ENCODE assay signal across 8 cellular contexts in genomic region chr19:2720777-2721569, GRCh38. TPM values are rescaled to one million over a fixed set of nuclear protein-coding genes. Genes with fewer than 3 reads are reported as not detected.
DNase-seq lines count a peak whose midpoint lies in the region; ATAC-seq and TF ChIP-seq lines count a peak whose summit lies in the region.

DIRAS1 (minus strand) TSS chr19:2721372; CDS start chr19:2717806, 3,566 bp downstream.

- H3K27ac ChIP-seq in HUES64 (ENCODE audit: low read depth, low read length) = peak within 1 kb of the TSS; percentile 73; the same call in 1 of the 2 replicates

- peaks cover under 1% of the 10 kb centered on the region for H3K9me3 Mint-ChIP-seq in nephron progenitor cell

- H3K27me3 ChIP-seq in HUES64 (ENCODE audit: insufficient read depth, low read length) (peaks cover 11% of the 10 kb centered on the region), endocrine pancreas (ENCODE audit: control insufficient read depth, insufficient read depth, low read length) (no peaks in the 10 kb centered on the region)

- no peak for DNase-seq in AG10803 (ENCODE audit: low read depth)
- DNase-seq in nephron progenitor cell = peak; percentile 65
- DNase-seq in foreskin melanocyte = no peak
- no peak for DNase-seq in NCI-H82 (lab: John Stamatoyannopoulos, UW)
- DNase-seq in NCI-H524 treated with DMSO at 0.1 percent for 48 hours (lab: John Stamatoyannopoulos, UW) = no peak

- ATAC-seq in GM18861 (IDR thresholded peaks at IDR 0.05; ENCODE audit: unreplicated experiment) = no peak

- H3K9ac ChIP-seq in HUES64 (ENCODE audit: low read depth, low read length) (peak within 1 kb of the TSS; percentile 57), endocrine pancreas (ENCODE audit: control insufficient read depth, insufficient read depth, low read length) (peak within 1 kb of the TSS; percentile 14)

- H3K4me3 Mint-ChIP-seq in nephron progenitor cell = peak within 1 kb of the TSS; percentile 72

- peaks cover 12% of the 10 kb centered on the region for H3K4me1 Mint-ChIP-seq in nephron progenitor cell

- H3K4me1 ChIP-seq in HUES64 (ENCODE audit: insufficient read depth, low read length) (no peaks in the 10 kb centered on the region; the same call in 1 of the 2 replicates), endocrine pancreas (ENCODE audit: control insufficient read depth, insufficient read depth, low read length) (no peaks in the 10 kb centered on the region)

- H3K36me3 ChIP-seq in HUES64 (ENCODE audit: insufficient read depth, low read length) = no peaks in the 10 kb centered on the region
- H3K36me3 ChIP-seq in endocrine pancreas (ENCODE audit: control insufficient read depth, insufficient read depth, low read length) = no peaks in the 10 kb centered on the region

- under 1% methylated on average over 100 of the region's 100 CpGs for WGBS in HUES64

- TF ChIP-seq CTCF in AG10803 (conservative IDR thresholded peaks at IDR 0.05; ENCODE audit: low read length) (no peak), nephron progenitor cell (IDR thresholded peaks at IDR 0.05) (no peak)

- H3K4me3 ChIP-seq in AG10803 (ENCODE audit: low read length) (peak within 1 kb of the TSS; percentile 67), HUES64 (ENCODE audit: low read length) (peak within 1 kb of the TSS; percentile 59), endocrine pancreas (ENCODE audit: control insufficient read depth, insufficient read depth, low read length) (no peak within 1 kb of the TSS)

- H3K27ac Mint-ChIP-seq in nephron progenitor cell = no peak within 1 kb of the TSS

- H3K9me3 ChIP-seq in HUES64 (ENCODE audit: insufficient read depth, low read depth, low read length) (peaks cover under 1% of the 10 kb centered on the region; the same call in 1 of the 2 replicates), endocrine pancreas (ENCODE audit: control insufficient read depth, low read length) (no peaks in the 10 kb centered on the region)

- peaks cover 69% of the 10 kb centered on the region for H3K27me3 Mint-ChIP-seq in nephron progenitor cell (ENCODE audit: low read depth, poor library complexity)

- no peaks in the 10 kb centered on the region for H3K36me3 Mint-ChIP-seq in nephron progenitor cell (ENCODE audit: low read depth)

RNA-seq across cellular contexts. Expression of gene DIRAS1, which starts in this region (rescaled TPM):
- polyA plus RNA-seq in HUES64 (2013, experiment 1 of 2) = 7.3 TPM
- polyA plus RNA-seq in HUES64 (2013, experiment 2 of 2) = 7.4 TPM
